ENCODE assay signal across 20 cellular contexts in genomic region chr2:27588308-27588707, GRCh38. TPM values are rescaled to one million over a fixed set of nuclear protein-coding genes. Genes with fewer than 3 reads are reported as not detected.
DNase-seq lines count a peak whose midpoint lies in the region; ATAC-seq, FAIRE-seq and TF ChIP-seq lines count a peak whose summit lies in the region.
"Had no signal": no experiment of that assay in that cellular context is flagged by ENCODE, and none has a peak within 500 bp of the region (broad histone marks: within the 10 kb centered on the region; RNA-seq: fewer than 3 reads in every experiment).

No MANE protein-coding gene starts in this region.

- CTCF ChIA-PET in CD8-positive, alpha-beta T cell (lab: Charles Lee): no interaction called here
- CTCF ChIA-PET in K562 (lab: Yijun Ruan, JAX; ENCODE audit: low intra/inter-chr PET ratio): no interaction called here

- no peaks in the 10 kb centered on the region for H3K27me3 Mint-ChIP-seq in CD8-positive, alpha-beta T cell (ENCODE audit: low read depth)
- no peaks in the 10 kb centered on the region for H3K27me3 Mint-ChIP-seq in HFFc6 (ENCODE audit: insufficient read depth)
- H3K27me3 Mint-ChIP-seq in activated T-helper 17 cell treated with anti-CD3 and anti-CD28 coated beads, Interleukin-2, amount 50 U/mL, for 72 hours: no peaks in the 10 kb centered on the region
- no peaks in the 10 kb centered on the region for H3K27me3 Mint-ChIP-seq in activated CD4-positive, alpha-beta T cell treated with anti-CD3 and anti-CD28 coated beads, Interleukin-2, amount 10 ng/mL, durations not matched to agents 24 days and 14 days
- H3K27me3 Mint-ChIP-seq: B cell; CD4-positive, alpha-beta T cell had no signal

- no peak for DNase-seq in CD8-positive, alpha-beta T cell
- DNase-seq in HFFc6 (no peak), K562 (ENCODE audit: extremely low read depth in 1 of 4, low spot score in 3 of 4) (no peak), body of pancreas (no peak), NCI-H2029 treated with DMSO at 0.1 percent for 48 hours (lab: John Stamatoyannopoulos, UW) (no peak)
- no peak for DNase-seq in activated CD4-positive, alpha-beta T cell treated with anti-CD3 and anti-CD28 coated beads, Interleukin-2, amount 10 ng/mL, durations not matched to agents 24 days and 14 days
- DNase-seq in stimulated activated CD4-positive, alpha-beta T cell treated with anti-CD3 and anti-CD28 coated beads, Interleukin-15, amount 100 ng/mL, for 24 hours: no peak
- DNase-seq: C1 segment of cervical spinal cord; CD4-positive, alpha-beta T cell; COR-L47; DMS153; DMS79 treated with DMSO at 0.1 percent for 48 hours; GDM1; HCEC 1CT had no signal

- no peak overlapping the region for H3K9ac ChIP-seq in K562 (ENCODE audit: insufficient read depth in 1 of 2, low read depth in 2 of 2, low read length in 2 of 2)

- no peaks in the 10 kb centered on the region for H3K36me3 ChIP-seq in CD8-positive, alpha-beta T cell (ENCODE audit: insufficient read depth, low read length)
- H3K36me3 ChIP-seq in K562 (ENCODE audit: control insufficient read depth, insufficient read depth, low read length) (peaks cover 7% of the 10 kb centered on the region; the same call in 2 of the 3 replicates), body of pancreas (replicated peaks in 1 of 2; ENCODE audit: insufficient read depth in 1 of 2, low read depth in 2 of 2) (no peaks in the 10 kb centered on the region)

- intact Hi-C loops in CD8-positive, alpha-beta T cell (cut with DNase I, micrococcal nuclease): loop anchor here in 1 of 2 experiments (10.0 kb wide), 1 partner anchor 214 kb away; the partner anchor contains the start of genes EIF2B4 and SNX17
- intact Hi-C loops in K562 (cut with micrococcal nuclease): no loop called here
- intact Hi-C loops in activated CD4-positive, alpha-beta T cell treated with anti-CD3 and anti-CD28 coated beads, Interleukin-2, amount 10 ng/mL, durations not matched to agents 24 days and 14 days (cut with micrococcal nuclease): loop anchor here (10.0 kb wide), 1 partner anchor 76 kb away; the partner anchor contains the start of genes SLC4A1AP and SUPT7L
- intact Hi-C loops in body of pancreas (cut with DNase I): no loop called here

- no peak overlapping the region for H3K4me3 Mint-ChIP-seq in CD8-positive, alpha-beta T cell
- peak overlapping the region; percentile 48; the same call in 1 of the 2 replicates for H3K4me3 Mint-ChIP-seq in HFFc6
- H3K4me3 Mint-ChIP-seq in activated T-helper 17 cell treated with anti-CD3 and anti-CD28 coated beads, Interleukin-2, amount 50 U/mL, for 72 hours: peak overlapping the region; percentile 95
- H3K4me3 Mint-ChIP-seq in activated CD4-positive, alpha-beta T cell treated with anti-CD3 and anti-CD28 coated beads, Interleukin-2, amount 10 ng/mL, durations not matched to agents 24 days and 14 days: no peak overlapping the region
- H3K4me3 Mint-ChIP-seq: B cell; CD4-positive, alpha-beta T cell had no signal

- ATAC-seq in CD8-positive, alpha-beta T cell: no peak
- no peak for ATAC-seq in activated T-helper 17 cell treated with anti-CD3 and anti-CD28 coated beads, Interleukin-2, amount 50 U/mL, for 72 hours (replicated peaks)
- ATAC-seq in K562: no peak
- no peak for ATAC-seq in body of pancreas

- H3K27ac Mint-ChIP-seq in CD8-positive, alpha-beta T cell: peak overlapping the region; percentile 8
- 0 out of 2 replicates have a peak overlapping the region, but pooled peaks have one; percentile 16 for H3K27ac Mint-ChIP-seq in HFFc6
- H3K27ac Mint-ChIP-seq in activated T-helper 17 cell treated with anti-CD3 and anti-CD28 coated beads, Interleukin-2, amount 50 U/mL, for 72 hours: no peak overlapping the region
- H3K27ac Mint-ChIP-seq in activated CD4-positive, alpha-beta T cell treated with anti-CD3 and anti-CD28 coated beads, Interleukin-2, amount 10 ng/mL, durations not matched to agents 24 days and 14 days: no peak overlapping the region
- H3K27ac Mint-ChIP-seq: B cell; CD4-positive, alpha-beta T cell had no signal

- FAIRE-seq in K562 (lab: Jason Lieb, UNC): no peak
- FAIRE-seq: A204.1, D721Med, GM19239 had no signal

- TF ChIP-seq POLR2A in K562 (conservative IDR thresholded peaks at IDR 0.05): no peak
- TF ChIP-seq POLR2A in body of pancreas (IDR thresholded peaks at IDR 0.05): no peak

- H3K9me3 Mint-ChIP-seq in CD8-positive, alpha-beta T cell: peaks cover 12% of the 10 kb centered on the region
- H3K9me3 Mint-ChIP-seq in HFFc6: peaks cover 10% of the 10 kb centered on the region
- H3K9me3 Mint-ChIP-seq in activated T-helper 17 cell treated with anti-CD3 and anti-CD28 coated beads, Interleukin-2, amount 50 U/mL, for 72 hours: peaks cover 5% of the 10 kb centered on the region
- peaks cover 12% of the 10 kb centered on the region for H3K9me3 Mint-ChIP-seq in activated CD4-positive, alpha-beta T cell treated with anti-CD3 and anti-CD28 coated beads, Interleukin-2, amount 10 ng/mL, durations not matched to agents 24 days and 14 days

- in situ Hi-C loops in K562 (cut with MboI): no loop called here

- no peaks in the 10 kb centered on the region for H3K9me1 ChIP-seq in K562 (ENCODE audit: control insufficient read depth, insufficient read depth, low read length)

- H3K9me3 ChIP-seq in CD8-positive, alpha-beta T cell (ENCODE audit: low read length): no peaks in the 10 kb centered on the region
- 0 out of 2 replicates have a peak, but pooled peaks cover under 1% of the 10 kb centered on the region for H3K9me3 ChIP-seq in K562 (replicated peaks; ENCODE audit: control insufficient read depth, insufficient read depth, low read depth, low read length)
- H3K9me3 ChIP-seq in body of pancreas: no peaks in the 10 kb centered on the region

- no peak for TF ChIP-seq CTCF in CD8-positive, alpha-beta T cell (IDR thresholded peaks at IDR 0.05)
- TF ChIP-seq CTCF in HFFc6 (IDR thresholded peaks at IDR 0.05): no peak
- no peak for TF ChIP-seq CTCF in K562 (IDR thresholded peaks at IDR 0.05 in 2 of 3, conservative IDR thresholded peaks at IDR 0.05 in 1 of 3; ENCODE audit: insufficient read depth in 2 of 3, low read depth in 1 of 3, low read length in 3 of 3)
- no peak for TF ChIP-seq CTCF in body of pancreas (IDR thresholded peaks at IDR 0.05)

- peaks cover 38% of the 10 kb centered on the region for H3K36me3 Mint-ChIP-seq in CD8-positive, alpha-beta T cell
- H3K36me3 Mint-ChIP-seq in HFFc6 (ENCODE audit: low read depth): peaks cover 40% of the 10 kb centered on the region
- peaks cover 78% of the 10 kb centered on the region for H3K36me3 Mint-ChIP-seq in activated T-helper 17 cell treated with anti-CD3 and anti-CD28 coated beads, Interleukin-2, amount 50 U/mL, for 72 hours (ENCODE audit: low read depth)
- H3K36me3 Mint-ChIP-seq in activated CD4-positive, alpha-beta T cell treated with anti-CD3 and anti-CD28 coated beads, Interleukin-2, amount 10 ng/mL, durations not matched to agents 24 days and 14 days (ENCODE audit: low read depth): peaks cover 58% of the 10 kb centered on the region

- H4K20me1 ChIP-seq in K562 (replicated peaks; ENCODE audit: control insufficient read depth, insufficient read depth, low read length): peaks cover 10% of the 10 kb centered on the region; the same call in 1 of the 2 replicates

- H3K4me1 Mint-ChIP-seq in CD8-positive, alpha-beta T cell (ENCODE audit: low read depth): peaks cover 53% of the 10 kb centered on the region
- H3K4me1 Mint-ChIP-seq in HFFc6 (ENCODE audit: low read depth): peaks cover 50% of the 10 kb centered on the region
- H3K4me1 Mint-ChIP-seq in activated T-helper 17 cell treated with anti-CD3 and anti-CD28 coated beads, Interleukin-2, amount 50 U/mL, for 72 hours: peaks cover 40% of the 10 kb centered on the region
- H3K4me1 Mint-ChIP-seq in activated CD4-positive, alpha-beta T cell treated with anti-CD3 and anti-CD28 coated beads, Interleukin-2, amount 10 ng/mL, durations not matched to agents 24 days and 14 days: peaks cover 47% of the 10 kb centered on the region

- H3K27ac ChIP-seq in CD8-positive, alpha-beta T cell (ENCODE audit: low read depth, low read length): no peak overlapping the region
- H3K27ac ChIP-seq in K562 (ENCODE audit: extremely low read depth, low read depth, low read length) (no peak overlapping the region), body of pancreas (no peak overlapping the region)
- H3K27ac ChIP-seq: HL-60 had no signal

- H2AFZ ChIP-seq in K562 (ENCODE audit: low read depth, low read length): no peak overlapping the region

- 89% methylated on average over 2 of the region's 2 CpGs for WGBS in K562 (ENCODE audit: insufficient coverage, low coverage, missing lambda C conversion rate)
- WGBS in body of pancreas, 2 donors: 98 to 100% methylated on average over 2 of the region's 2 CpGs

- TF ChIP-seq EP300 in K562 (IDR thresholded peaks at IDR 0.05; ENCODE audit: low read length): no peak

- no peaks in the 10 kb centered on the region for H3K27me3 ChIP-seq in CD8-positive, alpha-beta T cell (ENCODE audit: insufficient read depth, low read length)
- H3K27me3 ChIP-seq in K562 (ENCODE audit: control insufficient read depth in 2 of 2, insufficient read depth in 2 of 2, low read length in 2 of 2): no peaks in the 10 kb centered on the region
- H3K27me3 ChIP-seq in body of pancreas: no peaks in the 10 kb centered on the region

- no peak for TF ChIP-seq RAD21 in K562 (CRISPR knock-in tag; conservative IDR thresholded peaks at IDR 0.05 in 1 of 2, IDR thresholded peaks at IDR 0.05 in 1 of 2)

- peaks cover 40% of the 10 kb centered on the region for H3K4me1 ChIP-seq in CD8-positive, alpha-beta T cell (ENCODE audit: insufficient read depth, low read length)
- H3K4me1 ChIP-seq in K562 (replicated peaks in 1 of 2; ENCODE audit: control insufficient read depth in 2 of 2, insufficient read depth in 2 of 2, low read length in 2 of 2) (peaks cover 4 to 21% of the 10 kb centered on the region in 2 experiments), body of pancreas (peaks cover 22% of the 10 kb centered on the region)

- no peak overlapping the region for H3K4me3 ChIP-seq in CD8-positive, alpha-beta T cell (ENCODE audit: low read depth, low read length)
- no peak overlapping the region for H3K4me3 ChIP-seq in K562
- H3K4me3 ChIP-seq in body of pancreas: no peak overlapping the region

- H3K4me2 ChIP-seq in K562 (ENCODE audit: insufficient read depth, low read length): no peak overlapping the region

- no TSS peak for BruUV-seq in K562 (replicated peaks; lab: Mats Ljungman, UMichigan)

- H3K79me2 ChIP-seq in K562 (ENCODE audit: control insufficient read depth, insufficient read depth, low read length): peaks cover 100% of the 10 kb centered on the region

- POLR2A ChIA-PET in CD8-positive, alpha-beta T cell (lab: Charles Lee): no interaction called here
- POLR2A ChIA-PET in K562 (lab: Yijun Ruan, JAX): no interaction called here

RNA-seq across cellular contexts. Expression of gene ZNF512, which starts 5.5 kb away (rescaled TPM):
- total RNA-seq in CD8-positive, alpha-beta T cell: 10 to 100 TPM; 12.4 TPM
- total RNA-seq in HFFc6 (2021; fragmentation: NEBNext Ultra II Directional; extraction: Animal tissue kit (Norgen Biotek cat#: 25700)): 10 to 100 TPM; 20.1 to 28.3 (median 26.7) TPM
- total RNA-seq in activated T-helper 17 cell treated with anti-CD3 and anti-CD28 coated beads, Interleukin-2, amount 50 U/mL, for 72 hours: 10 to 100 TPM; 27.2 to 39.5 TPM
- total RNA-seq in K562 (2011; cell fraction: chromatin; rRNA removed; ENCODE audit: low replicate concordance): 120 and 302 TPM in 2 replicates
- total RNA-seq in K562 (2011; cell fraction: nucleolus; rRNA removed): 36.5 and 48.2 TPM in 2 replicates
- total RNA-seq in K562 (2011; cell fraction: nucleoplasm; rRNA removed): 106 and 159 TPM in 2 replicates
- 44.4 and 47.8 TPM in 2 replicates for total RNA-seq in K562 (2014; rRNA removed)
- 67.4 and 73.7 TPM in 2 replicates for total RNA-seq in K562 (2014; rRNA removed; fragmentation: Illumina TruSeq; extraction: Trizol)
- 44.6 and 47.2 TPM in 2 replicates for total RNA-seq in K562 (2015; rRNA removed; fragmentation: Illumina TruSeq; extraction: Trizol)
- 53.6 and 56.5 TPM in 2 replicates for total RNA-seq in K562 (2021)
- polyA plus RNA-seq in K562 (2011; rRNA removed): 76.4 and 94.0 TPM in 2 replicates
- polyA plus RNA-seq in K562 (2011; cell fraction: cytosol; rRNA removed): 21.4 and 54.4 TPM in 2 replicates
- 135 and 202 TPM in 2 replicates for polyA plus RNA-seq in K562 (2011; cell fraction: nucleus; rRNA removed)
- polyA plus RNA-seq in K562 (2012): 40.0 and 65.9 TPM in 2 replicates
- 79.0 and 101 TPM in 2 replicates for polyA plus RNA-seq in K562 (2014; fragmentation: Illumina TruSeq; extraction: Trizol)
- 10 to 100 TPM; 24.7 to 77.9 TPM for polyA plus RNA-seq in K562 (2014; fragmentation: Nextera tagmentation; extraction: Ambion mirVana)
- 65.8 and 65.9 TPM in 2 replicates for polyA plus RNA-seq in K562 (2014; rRNA removed)
- 116 and 117 TPM in 2 replicates for polyA minus RNA-seq in K562 (2011; rRNA and poly(A)+ RNA removed)
- 13.0 and 19.2 TPM in 2 replicates for polyA minus RNA-seq in K562 (2011; cell fraction: cytosol; rRNA and poly(A)+ RNA removed)
- polyA minus RNA-seq in K562 (2011; cell fraction: nucleus; rRNA and poly(A)+ RNA removed): 40.3 and 75.2 TPM in 2 replicates
- 29.0 and 32.7 TPM in 2 replicates for total RNA-seq in activated CD4-positive, alpha-beta T cell treated with anti-CD3 and anti-CD28 coated beads, Interleukin-2, amount 10 ng/mL, durations not matched to agents 24 days and 14 days
- total RNA-seq in body of pancreas: 10 to 100 TPM; 11.9 to 63.3 TPM

RNA-seq across cellular contexts. Expression of gene CCDC121, which starts 40.5 kb away (rescaled TPM):
- total RNA-seq in CD8-positive, alpha-beta T cell: 1 to 10 TPM in 1 of 2 experiments, under 1 TPM in 1; 0.92 to 1.4 TPM
- 1 to 10 TPM in 2 of 6 experiments, under 1 TPM in 4; 0.52 to 1.2 (median 0.97) TPM for total RNA-seq in HFFc6 (2021; fragmentation: NEBNext Ultra II Directional; extraction: Animal tissue kit (Norgen Biotek cat#: 25700))
- total RNA-seq in activated T-helper 17 cell treated with anti-CD3 and anti-CD28 coated beads, Interleukin-2, amount 50 U/mL, for 72 hours: under 1 TPM; 0.26 to 0.45 TPM
- total RNA-seq in K562 (2011; cell fraction: chromatin; rRNA removed; ENCODE audit: low replicate concordance): 3.0 and 6.7 TPM in 2 replicates
- total RNA-seq in K562 (2011; cell fraction: nucleolus; rRNA removed): 2.2 and 3.0 TPM in 2 replicates
- total RNA-seq in K562 (2011; cell fraction: nucleoplasm; rRNA removed): 3.1 and 3.9 TPM in 2 replicates
- total RNA-seq in K562 (2014; rRNA removed) (3.3 and 5.2 TPM in 2 replicates), K562 (2014; rRNA removed; fragmentation: Illumina TruSeq; extraction: Trizol) (4.2 TPM in 2 replicates), K562 (2015; rRNA removed; fragmentation: Illumina TruSeq; extraction: Trizol) (4.1 TPM in 2 replicates), K562 (2021) (3.3 TPM in 2 replicates), body of pancreas (1 to 10 TPM; 1.3 to 2.1 TPM)
- polyA plus RNA-seq in K562 (2011; rRNA removed) (4.4 TPM in 2 replicates), K562 (2014; fragmentation: Illumina TruSeq; extraction: Trizol) (4.7 and 5.2 TPM in 2 replicates), K562 (2014; fragmentation: Nextera tagmentation; extraction: Ambion mirVana) (1 to 10 TPM; 2.2 to 4.2 TPM), K562 (2014; rRNA removed) (3.2 and 3.4 TPM in 2 replicates)
- polyA plus RNA-seq in K562 (2011; cell fraction: cytosol; rRNA removed): 1.3 and 2.2 TPM in 2 replicates
- 2.9 and 5.5 TPM in 2 replicates for polyA plus RNA-seq in K562 (2011; cell fraction: nucleus; rRNA removed)
- 2.5 and 4.2 TPM in 2 replicates for polyA plus RNA-seq in K562 (2012)
- 2.6 and 3.7 TPM in 2 replicates for polyA minus RNA-seq in K562 (2011; rRNA and poly(A)+ RNA removed)
- 1.2 and 1.5 TPM in 2 replicates for polyA minus RNA-seq in K562 (2011; cell fraction: cytosol; rRNA and poly(A)+ RNA removed)
- 2.8 and 6.2 TPM in 2 replicates for polyA minus RNA-seq in K562 (2011; cell fraction: nucleus; rRNA and poly(A)+ RNA removed)
- 0.54 and 0.63 TPM in 2 replicates for total RNA-seq in activated CD4-positive, alpha-beta T cell treated with anti-CD3 and anti-CD28 coated beads, Interleukin-2, amount 10 ng/mL, durations not matched to agents 24 days and 14 days

RNA-seq across cellular contexts. Expression of gene GPN1, which starts 40.5 kb away (rescaled TPM):
- total RNA-seq in CD8-positive, alpha-beta T cell: 10 to 100 TPM; 40.6 to 41.7 TPM
- total RNA-seq in HFFc6 (2021; fragmentation: NEBNext Ultra II Directional; extraction: Animal tissue kit (Norgen Biotek cat#: 25700)): 10 to 100 TPM; 33.2 to 44.2 (median 39.8) TPM
- total RNA-seq in activated T-helper 17 cell treated with anti-CD3 and anti-CD28 coated beads, Interleukin-2, amount 50 U/mL, for 72 hours: 10 to 100 TPM; 38.5 to 55.4 TPM
- 32.8 and 34.8 TPM in 2 replicates for total RNA-seq in K562 (2011; cell fraction: chromatin; rRNA removed; ENCODE audit: low replicate concordance)
- 26.7 and 30.8 TPM in 2 replicates for total RNA-seq in K562 (2011; cell fraction: nucleolus; rRNA removed)
- total RNA-seq in K562 (2011; cell fraction: nucleoplasm; rRNA removed): 38.6 and 50.1 TPM in 2 replicates
- total RNA-seq in K562 (2014; rRNA removed): 23.4 and 34.7 TPM in 2 replicates
- 48.2 and 54.7 TPM in 2 replicates for total RNA-seq in K562 (2014; rRNA removed; fragmentation: Illumina TruSeq; extraction: Trizol)
- 41.9 and 43.6 TPM in 2 replicates for total RNA-seq in K562 (2015; rRNA removed; fragmentation: Illumina TruSeq; extraction: Trizol)
- total RNA-seq in K562 (2021): 39.6 and 40.4 TPM in 2 replicates
- 80.4 and 98.1 TPM in 2 replicates for polyA plus RNA-seq in K562 (2011; rRNA removed)
- 34.8 and 49.4 TPM in 2 replicates for polyA plus RNA-seq in K562 (2011; cell fraction: cytosol; rRNA removed)
- 24.9 and 35.2 TPM in 2 replicates for polyA plus RNA-seq in K562 (2011; cell fraction: nucleus; rRNA removed)
- polyA plus RNA-seq in K562 (2012): 38.9 and 47.2 TPM in 2 replicates
- polyA plus RNA-seq in K562 (2014; fragmentation: Illumina TruSeq; extraction: Trizol): 58.2 and 64.9 TPM in 2 replicates
- 100 to 1,000 TPM; 131 to 171 TPM for polyA plus RNA-seq in K562 (2014; fragmentation: Nextera tagmentation; extraction: Ambion mirVana)
- 43.7 and 45.8 TPM in 2 replicates for polyA plus RNA-seq in K562 (2014; rRNA removed)
- polyA minus RNA-seq in K562 (2011; rRNA and poly(A)+ RNA removed): 69.4 and 75.5 TPM in 2 replicates
- 13.7 and 33.6 TPM in 2 replicates for polyA minus RNA-seq in K562 (2011; cell fraction: cytosol; rRNA and poly(A)+ RNA removed)
- 28.9 and 39.1 TPM in 2 replicates for polyA minus RNA-seq in K562 (2011; cell fraction: nucleus; rRNA and poly(A)+ RNA removed)
- 51.0 and 55.4 TPM in 2 replicates for total RNA-seq in activated CD4-positive, alpha-beta T cell treated with anti-CD3 and anti-CD28 coated beads, Interleukin-2, amount 10 ng/mL, durations not matched to agents 24 days and 14 days
- total RNA-seq in body of pancreas: 10 to 100 TPM in 1 of 2 donors, 1 to 10 TPM in 1; 9.9 to 17.9 TPM

Comparison
In these comparisons a context has a peak if more than half of its experiments do, and no peak if none do; other contexts are left out.
1. H3K27ac Mint-ChIP-seq: peak in CD8-positive, alpha-beta T cell (single experiment) and HFFc6 (single experiment); none in activated T-helper 17 cell treated with anti-CD3 and anti-CD28 coated beads, Interleukin-2, amount 50 U/mL, for 72 hours (single experiment) and activated CD4-positive, alpha-beta T cell treated with anti-CD3 and anti-CD28 coated beads, Interleukin-2, amount 10 ng/mL, durations not matched to agents 24 days and 14 days (single experiment).
2. H3K4me3 Mint-ChIP-seq: peak in HFFc6 (single experiment) and activated T-helper 17 cell treated with anti-CD3 and anti-CD28 coated beads, Interleukin-2, amount 50 U/mL, for 72 hours (single experiment); none in CD8-positive, alpha-beta T cell (single experiment) and activated CD4-positive, alpha-beta T cell treated with anti-CD3 and anti-CD28 coated beads, Interleukin-2, amount 10 ng/mL, durations not matched to agents 24 days and 14 days (single experiment).